24 cellular contexts compared by ENCODE assay signal in genomic region chr10:133326745-133327650, GRCh38. TPM values are rescaled to one million over a fixed set of nuclear protein-coding genes. Genes with fewer than 3 reads are reported as not detected.
DNase-seq lines count a peak whose midpoint lies in the region; ATAC-seq and TF ChIP-seq lines count a peak whose summit lies in the region.
"Had no signal": no experiment of that assay in that cellular context is flagged by ENCODE, and none has a peak within 500 bp of the region (broad histone marks: within the 10 kb centered on the region; RNA-seq: fewer than 3 reads in every experiment).

No MANE protein-coding gene starts in this region.

- POLR2A ChIA-PET in IMR-90 (lab: Charles Lee; ENCODE audit: unreplicated experiment) (no interaction called here), PC-9 (lab: Charles Lee; ENCODE audit: unreplicated experiment) (no interaction called here)

- peaks cover 43% of the 10 kb centered on the region for H3K4me1 Mint-ChIP-seq in chondrocyte (ENCODE audit: low read depth)
- H3K4me1 Mint-ChIP-seq in stimulated activated naive B cell treated with anti-CD40 and anti-IgM and Interleukin-4, amounts not matched to agents 10 μg/mL and 1 μg/mL and 100 μg/mL, for 72 hours, result peaks cover 11 to 20% of the 10 kb centered on the region in 2 donors

- no peak for TF ChIP-seq RAD21 in IMR-90 (IDR thresholded peaks at IDR 0.05; ENCODE audit: low read length)

- peak overlapping the region; percentile 34 for H3K27ac Mint-ChIP-seq in chondrocyte (ENCODE audit: unreplicated experiment)
- no peak overlapping the region for H3K27ac Mint-ChIP-seq in stimulated activated naive B cell treated with anti-CD40 and anti-IgM and Interleukin-4, amounts not matched to agents 10 μg/mL and 1 μg/mL and 100 μg/mL, for 72 hours
- H3K27ac Mint-ChIP-seq: activated naive CD8-positive, alpha-beta T cell treated with anti-CD3 and anti-CD28 coated beads, Interleukin-2, amount 50 U/mL, for 24 hours; activated T-helper 1 cell treated with anti-CD3 and anti-CD28 coated beads, Interleukin-12 subunit alpha, Interleukin-12 subunit beta, Interleukin-2, Interleukin-4 antibody, amounts not matched to agents 30 ng/mL and 10 ng/mL and 1 ng/mL, durations not matched to agents 14 hours and 24 hours and 36 hours had no signal

- TF ChIP-seq POLR2A in IMR-90 (IDR thresholded peaks at IDR 0.05; ENCODE audit: low read depth, low read length), result no peak

- peak overlapping the region; percentile 81 for H2AK9ac ChIP-seq in IMR-90 (replicated peaks; ENCODE audit: low read depth, low read length, poor library complexity)

- H4K91ac ChIP-seq in IMR-90 (ENCODE audit: insufficient read depth, low read depth, low read length), result no peak overlapping the region

- no peaks in the 10 kb centered on the region for H3F3A ChIP-seq in PC-9 (ENCODE audit: insufficient read depth, low read depth)

- H3K4me3 ChIP-seq in IMR-90 (ENCODE audit: insufficient read depth, low read depth, low read length), result no peak overlapping the region
- H3K4me3 ChIP-seq in lower lobe of right lung, result no peak overlapping the region
- no peak overlapping the region for H3K4me3 ChIP-seq in PC-9
- no peak overlapping the region for H3K4me3 ChIP-seq in dorsolateral prefrontal cortex
- H3K4me3 ChIP-seq: GM12878, HAP-1 had no signal

- no peaks in the 10 kb centered on the region for H3K9me3 Mint-ChIP-seq in chondrocyte (ENCODE audit: low read depth)
- no peaks in the 10 kb centered on the region for H3K9me3 Mint-ChIP-seq in stimulated activated naive B cell treated with anti-CD40 and anti-IgM and Interleukin-4, amounts not matched to agents 10 μg/mL and 1 μg/mL and 100 μg/mL, for 72 hours
- H3K9me3 Mint-ChIP-seq: activated naive CD8-positive, alpha-beta T cell treated with anti-CD3 and anti-CD28 coated beads, Interleukin-2, amount 50 U/mL, for 24 hours; activated T-helper 1 cell treated with anti-CD3 and anti-CD28 coated beads, Interleukin-12 subunit alpha, Interleukin-12 subunit beta, Interleukin-2, Interleukin-4 antibody, amounts not matched to agents 30 ng/mL and 10 ng/mL and 1 ng/mL, durations not matched to agents 14 hours and 24 hours and 36 hours had no signal

- H3K14ac ChIP-seq in IMR-90 (replicated peaks; ENCODE audit: low read depth, low read length), result no peak overlapping the region

- H3K4me1 ChIP-seq in IMR-90 (ENCODE audit: control insufficient read depth, insufficient read depth, low read length) (peaks cover 18% of the 10 kb centered on the region), lower lobe of right lung (peaks cover 25% of the 10 kb centered on the region), PC-9 (replicated peaks; ENCODE audit: insufficient read depth) (no peaks in the 10 kb centered on the region)

- no peaks in the 10 kb centered on the region for H3K36me3 Mint-ChIP-seq in chondrocyte (ENCODE audit: low read depth)
- no peaks in the 10 kb centered on the region for H3K36me3 Mint-ChIP-seq in stimulated activated naive B cell treated with anti-CD40 and anti-IgM and Interleukin-4, amounts not matched to agents 10 μg/mL and 1 μg/mL and 100 μg/mL, for 72 hours

- H3K4ac ChIP-seq in IMR-90 (ENCODE audit: low read depth, low read length), result no peak overlapping the region

- TF ChIP-seq CTCF in IMR-90 (conservative IDR thresholded peaks at IDR 0.05; ENCODE audit: low read depth, low read length), result no peak
- TF ChIP-seq CTCF in chondrocyte (IDR thresholded peaks at IDR 0.05), result no peak
- TF ChIP-seq CTCF in lower lobe of right lung (IDR thresholded peaks at IDR 0.05), result no peak
- TF ChIP-seq CTCF in PC-9 (conservative IDR thresholded peaks at IDR 0.05), result no peak
- no peak for TF ChIP-seq CTCF in dorsolateral prefrontal cortex (IDR thresholded peaks at IDR 0.05 in 54 of 56, conservative IDR thresholded peaks at IDR 0.05 in 2 of 56; ENCODE audit: low read depth in 1 of 56, partially characterized antibody in 56 of 56)

- dilution Hi-C loops in IMR-90 (cut with HindIII; ENCODE audit: low sequenced_read_pairs, unreplicated experiment), result no loop called here

- BruUV-seq in IMR-90 (replicated peaks; lab: Mats Ljungman, UMichigan), result no TSS peak
- BruUV-seq in PC-9 (replicated peaks; lab: Mats Ljungman, UMichigan), result no TSS peak

- DNase-seq in COLO668 (lab: John Stamatoyannopoulos, UW; ENCODE audit: unreplicated experiment) (peak; percentile 56), IMR-90 (peak; percentile 73), chondrocyte (ENCODE audit: low spot score) (peak; percentile 90), lower lobe of right lung (peak; percentile 40), PC-9 (no peak), dorsolateral prefrontal cortex (no peak)
- no peak for DNase-seq in stimulated activated naive B cell treated with anti-CD40 and anti-IgM and Interleukin-4, amounts not matched to agents 10 μg/mL and 1 μg/mL and 100 μg/mL, for 72 hours
- DNase-seq: activated naive CD8-positive, alpha-beta T cell treated with anti-CD3 and anti-CD28 coated beads, Interleukin-2, amount 50 U/mL, for 24 hours; effector CD4-positive, alpha-beta T cell; GDM1; left ventricle myocardium superior; NCI-H1417 treated with DMSO at 0.1 percent for 48 hours; NCI-H226; stimulated activated CD4-positive, alpha-beta T cell treated with anti-CD3 and anti-CD28 coated beads, Interleukin-4, amount 100 ng/mL, for 4 hours; stimulated activated CD8-positive, alpha-beta memory T cell treated with anti-CD3 and anti-CD28 coated beads, Interleukin-4, amount 100 ng/mL, for 48 hours; T-helper 2 cell had no signal

- H3K9me2 ChIP-seq in PC-9 (ENCODE audit: insufficient read depth), result no peaks in the 10 kb centered on the region

- H3K79me2 ChIP-seq in PC-9 (ENCODE audit: low read depth), result no peaks in the 10 kb centered on the region
- H3K79me2 ChIP-seq: parathyroid adenoma had no signal

- no peak overlapping the region for H2BK5ac ChIP-seq in IMR-90 (ENCODE audit: low read depth, low read length, poor library complexity, severe bottlenecking)

- no peaks in the 10 kb centered on the region for H3K9me3 ChIP-seq in IMR-90 (ENCODE audit: control insufficient read depth, insufficient read depth, low read length)
- no peaks in the 10 kb centered on the region for H3K9me3 ChIP-seq in lower lobe of right lung
- no peaks in the 10 kb centered on the region for H3K9me3 ChIP-seq in PC-9 (ENCODE audit: insufficient read depth, low read depth)
- H3K9me3 ChIP-seq: HAP-1 had no signal

- H3K79me1 ChIP-seq in IMR-90 (ENCODE audit: low read depth in 1 of 2, low read length in 2 of 2), result no peaks in the 10 kb centered on the region

- 0 out of 2 replicates have a peak, but pooled peaks cover 6% of the 10 kb centered on the region for H3K9me1 ChIP-seq in IMR-90 (ENCODE audit: insufficient read depth, low read length)

- H3K27me3 Mint-ChIP-seq in chondrocyte (ENCODE audit: low read depth), result peaks cover 2% of the 10 kb centered on the region
- peaks cover 58 to 65% of the 10 kb centered on the region in 2 donors for H3K27me3 Mint-ChIP-seq in stimulated activated naive B cell treated with anti-CD40 and anti-IgM and Interleukin-4, amounts not matched to agents 10 μg/mL and 1 μg/mL and 100 μg/mL, for 72 hours

- no peak overlapping the region for H3K27ac ChIP-seq in IMR-90 (ENCODE audit: insufficient read depth, low read length)
- no peak overlapping the region for H3K27ac ChIP-seq in lower lobe of right lung
- H3K27ac ChIP-seq in PC-9, result no peak overlapping the region
- peak overlapping the region in 4 of 59 donors; percentile 21 to 46 (median 36) for H3K27ac ChIP-seq in dorsolateral prefrontal cortex
- H3K27ac ChIP-seq: cardiac muscle cell, skin epidermis had no signal

- H2AFZ ChIP-seq in IMR-90 (replicated peaks; ENCODE audit: low read length, poor library complexity) (no peak overlapping the region), PC-9 (no peak overlapping the region)

- no peak overlapping the region for H3K9ac ChIP-seq in IMR-90 (ENCODE audit: low read depth, low read length)
- H3K9ac ChIP-seq: parathyroid adenoma had no signal

- H4K8ac ChIP-seq in IMR-90 (ENCODE audit: low read depth in 2 of 2, low read length in 2 of 2), result no peak overlapping the region

- in situ Hi-C loops in IMR-90 (cut with MboI; ENCODE audit: low sequenced_read_pairs), result loop anchor here (10.0 kb wide), 1 partner anchor 168 kb away; no protein-coding TSS in a partner anchor

- H3K36me3 ChIP-seq in IMR-90 (ENCODE audit: control insufficient read depth, insufficient read depth, low read length), result no peaks in the 10 kb centered on the region
- H3K36me3 ChIP-seq in lower lobe of right lung, result no peaks in the 10 kb centered on the region
- no peaks in the 10 kb centered on the region for H3K36me3 ChIP-seq in PC-9 (ENCODE audit: low read depth)
- H3K36me3 ChIP-seq: cardiac muscle cell, HAP-1 had no signal

- H4K20me1 ChIP-seq in IMR-90 (ENCODE audit: insufficient read depth, low read length), result 0 out of 2 replicates have a peak, but pooled peaks cover 3% of the 10 kb centered on the region
- H4K20me1 ChIP-seq in PC-9 (ENCODE audit: insufficient read depth), result no peaks in the 10 kb centered on the region

- H3K56ac ChIP-seq in IMR-90 (ENCODE audit: extremely low read depth, insufficient read depth, low read length), result no peak overlapping the region

- H2BK20ac ChIP-seq in IMR-90 (ENCODE audit: low read depth, low read length), result no peak overlapping the region

- no peak overlapping the region for H2BK120ac ChIP-seq in IMR-90 (ENCODE audit: low read depth, low read length)

- H3K23ac ChIP-seq in IMR-90 (ENCODE audit: low read depth, low read length), result no peak overlapping the region

- CTCF ChIA-PET in IMR-90 (lab: Yijun Ruan, JAX), result no interaction called here
- CTCF ChIA-PET in PC-9 (lab: Charles Lee), result interaction anchor here (1.0 kb wide), 1 partner anchor 111 kb away, joined by 3 read pairs; no protein-coding TSS in a partner anchor

- H3K4me2 ChIP-seq in IMR-90 (ENCODE audit: low read depth, low read length) (peak overlapping the region; percentile 6; the same call in 1 of the 2 replicates), PC-9 (no peak overlapping the region)

- no peak overlapping the region for H2AK5ac ChIP-seq in IMR-90 (ENCODE audit: low read depth, low read length)

- H3K4me3 Mint-ChIP-seq in chondrocyte (ENCODE audit: unreplicated experiment), result no peak overlapping the region
- H3K4me3 Mint-ChIP-seq in stimulated activated naive B cell treated with anti-CD40 and anti-IgM and Interleukin-4, amounts not matched to agents 10 μg/mL and 1 μg/mL and 100 μg/mL, for 72 hours, result peak overlapping the region in 1 of 2 donors; percentile 4
- H3K4me3 Mint-ChIP-seq: activated naive CD8-positive, alpha-beta T cell treated with anti-CD3 and anti-CD28 coated beads, Interleukin-2, amount 50 U/mL, for 24 hours; activated T-helper 1 cell treated with anti-CD3 and anti-CD28 coated beads, Interleukin-12 subunit alpha, Interleukin-12 subunit beta, Interleukin-2, Interleukin-4 antibody, amounts not matched to agents 30 ng/mL and 10 ng/mL and 1 ng/mL, durations not matched to agents 14 hours and 24 hours and 36 hours had no signal

- H2BK15ac ChIP-seq in IMR-90 (ENCODE audit: low read depth, low read length), result no peak overlapping the region

- peaks cover 22% of the 10 kb centered on the region for H3K27me3 ChIP-seq in IMR-90 (ENCODE audit: control insufficient read depth, insufficient read depth, low read length)
- peaks cover 78% of the 10 kb centered on the region for H3K27me3 ChIP-seq in lower lobe of right lung (ENCODE audit: low read depth)
- H3K27me3 ChIP-seq in PC-9 (ENCODE audit: insufficient read depth, low read depth), result peaks cover 5% of the 10 kb centered on the region
- peaks cover 0 to 48% (median 22%) of the 10 kb centered on the region in 45 donors for H3K27me3 ChIP-seq in dorsolateral prefrontal cortex

- no peak for ATAC-seq in IMR-90 (ENCODE audit: low read depth)
- ATAC-seq in lower lobe of right lung, result no peak
- no peak for ATAC-seq in GM18909 (IDR thresholded peaks at IDR 0.05; ENCODE audit: poor library complexity, unreplicated experiment)
- no peak for ATAC-seq in stimulated activated naive B cell treated with anti-CD40 and anti-IgM and Interleukin-4, amounts not matched to agents 10 μg/mL and 1 μg/mL and 100 μg/mL, for 72 hours (replicated peaks)
- ATAC-seq: activated naive CD8-positive, alpha-beta T cell treated with anti-CD3 and anti-CD28 coated beads, Interleukin-2, amount 50 U/mL, for 24 hours; GM12878; left ventricle myocardium superior had no signal

- intact Hi-C loops in IMR-90 (cut with micrococcal nuclease) (loop anchor here (10.0 kb wide), 2 partner anchors 48 to 198 kb away; partner anchors contain the start of genes CYP2E1, ECHS1 and PAOX), lower lobe of right lung (cut with DNase I) (no loop called here), PC-9 (cut with micrococcal nuclease; ENCODE audit: unreplicated experiment) (loop anchor here (10.0 kb wide), 3 partner anchors 68 to 422 kb away; partner anchors contain the start of genes CYP2E1 and MTG1), dorsolateral prefrontal cortex (cut with DNase I) (loop anchor here (5.0 kb wide), 2 partner anchors 45 to 50 kb away; partner anchors contain the start of genes ECHS1 (in 1 of the 2) and PAOX (in 1 of the 2))

- no peak overlapping the region for H4K5ac ChIP-seq in IMR-90 (ENCODE audit: low read depth, low read length)

- 54% methylated on average over 12 of the region's 28 CpGs; no CpG with 5 or more reads in 1 of the 2 experiments for WGBS in IMR-90 (ENCODE audit: extremely low coverage in 2 of 2, insufficient read length in 1 of 2), 2 experiments

- H3K18ac ChIP-seq in IMR-90 (ENCODE audit: low read depth, low read length), result no peak overlapping the region

RNA-seq across cellular contexts. Expression of gene CALY, which starts 9.7 kb away (rescaled TPM):
- total RNA-seq in IMR-90 (2012; rRNA removed) (not detected in 2 replicates), chondrocyte (7.3 to 13.5 TPM (median 8.9 TPM) in 3 replicates), lower lobe of right lung (not detected), PC-9 (2021) (not detected in 2 replicates), dorsolateral prefrontal cortex (100 to 1,000 TPM in 119 of 120 experiments, 10 to 100 TPM in 1; 79.8 to 353 (median 247) TPM)
- polyA plus RNA-seq in IMR-90 (2012; rRNA removed), result 0.34 and 0.62 TPM in 2 replicates
- polyA plus RNA-seq in IMR-90 (2012; cell fraction: cytosol; rRNA removed), result 1.1 and 1.9 TPM in 2 replicates
- 0.88 and 2.2 TPM in 2 replicates for polyA plus RNA-seq in IMR-90 (2012; cell fraction: nucleus; rRNA removed; ENCODE audit: low replicate concordance)
- total RNA-seq: activated T-helper 1 cell treated with anti-CD3 and anti-CD28 coated beads, Interleukin-12 subunit alpha, Interleukin-12 subunit beta, Interleukin-2, Interleukin-4 antibody, amounts not matched to agents 30 ng/mL and 10 ng/mL and 1 ng/mL, durations not matched to agents 14 hours and 24 hours and 36 hours; GM12878; left ventricle myocardium superior had no signal

RNA-seq across cellular contexts. Expression of gene ZNF511, which starts 18.3 kb away (rescaled TPM):
- 13.6 and 14.2 TPM in 2 replicates for total RNA-seq in IMR-90 (2012; rRNA removed)
- 32.6 and 36.8 TPM in 2 replicates for polyA plus RNA-seq in IMR-90 (2012; rRNA removed)
- polyA plus RNA-seq in IMR-90 (2012; cell fraction: cytosol; rRNA removed), result 20.3 and 34.8 TPM in 2 replicates
- 33.0 and 37.6 TPM in 2 replicates for polyA plus RNA-seq in IMR-90 (2012; cell fraction: nucleus; rRNA removed; ENCODE audit: low replicate concordance)
- 25.6 to 33.0 TPM (median 32.7 TPM) in 3 replicates for total RNA-seq in chondrocyte
- total RNA-seq in lower lobe of right lung, result 44.8 TPM
- 40.1 and 44.7 TPM in 2 replicates for total RNA-seq in PC-9 (2021)
- 10 to 100 TPM; 15.3 to 36.6 (median 26.1) TPM for total RNA-seq in dorsolateral prefrontal cortex

RNA-seq across cellular contexts. Expression of gene TUBGCP2, which starts 18.3 kb away (rescaled TPM):
- total RNA-seq in IMR-90 (2012; rRNA removed), result 65.0 and 72.6 TPM in 2 replicates
- 48.1 and 48.6 TPM in 2 replicates for polyA plus RNA-seq in IMR-90 (2012; rRNA removed)
- polyA plus RNA-seq in IMR-90 (2012; cell fraction: cytosol; rRNA removed), result 23.0 and 41.7 TPM in 2 replicates
- 62.3 and 99.6 TPM in 2 replicates for polyA plus RNA-seq in IMR-90 (2012; cell fraction: nucleus; rRNA removed; ENCODE audit: low replicate concordance)
- total RNA-seq in chondrocyte, result 53.2 to 56.2 TPM (median 54.9 TPM) in 3 replicates
- 54.5 TPM for total RNA-seq in lower lobe of right lung
- 40.7 and 52.8 TPM in 2 replicates for total RNA-seq in PC-9 (2021)
- 10 to 100 TPM; 43.1 to 87.2 (median 61.0) TPM for total RNA-seq in dorsolateral prefrontal cortex

RNA-seq across cellular contexts. Expression of gene PRAP1, which starts 20.2 kb away (rescaled TPM):
- total RNA-seq in IMR-90 (2012; rRNA removed) (not detected in 2 replicates), chondrocyte (not detected in 3 replicates), lower lobe of right lung (not detected), PC-9 (2021) (not detected in 2 replicates), dorsolateral prefrontal cortex (1 to 10 TPM in 3 of 120 experiments, under 1 TPM in 10, not detected in 107; 0.54 to 1.3 (median 0.75) TPM)
- not detected in 2 replicates for polyA plus RNA-seq in IMR-90 (2012; rRNA removed)
- polyA plus RNA-seq in IMR-90 (2012; cell fraction: cytosol; rRNA removed), result 0.05 and 0.15 TPM in 2 replicates
- polyA plus RNA-seq in IMR-90 (2012; cell fraction: nucleus; rRNA removed; ENCODE audit: low replicate concordance), result not detected in 2 replicates
- total RNA-seq: activated T-helper 1 cell treated with anti-CD3 and anti-CD28 coated beads, Interleukin-12 subunit alpha, Interleukin-12 subunit beta, Interleukin-2, Interleukin-4 antibody, amounts not matched to agents 30 ng/mL and 10 ng/mL and 1 ng/mL, durations not matched to agents 14 hours and 24 hours and 36 hours; GM12878; left ventricle myocardium superior; temporal lobe had no signal

RNA-seq across cellular contexts. Expression of gene FUOM, which starts 30.8 kb away (rescaled TPM):
- total RNA-seq in IMR-90 (2012; rRNA removed) (26.3 and 28.1 TPM in 2 replicates), chondrocyte (29.9 to 34.4 TPM (median 32.2 TPM) in 3 replicates), lower lobe of right lung (31.0 TPM), PC-9 (2021) (7.4 and 12.5 TPM in 2 replicates), dorsolateral prefrontal cortex (1 to 10 TPM in 119 of 120 experiments, under 1 TPM in 1; 0.85 to 9.8 (median 4.0) TPM)
- polyA plus RNA-seq in IMR-90 (2012; rRNA removed), result 52.8 and 71.2 TPM in 2 replicates
- polyA plus RNA-seq in IMR-90 (2012; cell fraction: cytosol; rRNA removed), result 53.8 and 71.8 TPM in 2 replicates
- 25.8 and 31.8 TPM in 2 replicates for polyA plus RNA-seq in IMR-90 (2012; cell fraction: nucleus; rRNA removed; ENCODE audit: low replicate concordance)

Comparison
In these comparisons a context has a peak if more than half of its experiments do, and no peak if none do; other contexts are left out.
1. DNase-seq: peak in COLO668 (single experiment), IMR-90 (single experiment), chondrocyte (single experiment) and lower lobe of right lung (single experiment); none in PC-9 (0 of 2), dorsolateral prefrontal cortex (0 of 10) and stimulated activated naive B cell treated with anti-CD40 and anti-IgM and Interleukin-4, amounts not matched to agents 10 μg/mL and 1 μg/mL and 100 μg/mL, for 72 hours (single experiment).